ENCODE assay signal across 21 cellular contexts in genomic region chr5:436641-436975, GRCh38.
"Had no signal": no experiment of that assay in that cellular context is flagged by ENCODE, and none has a peak within 500 bp of the region (broad histone marks: within the 10 kb centered on the region; RNA-seq: fewer than 3 reads in every experiment).

No MANE protein-coding gene starts in this region.

- H3K27ac Mint-ChIP-seq: activated CD4-positive, alpha-beta memory T cell treated with anti-CD3 and anti-CD28 coated beads, Interleukin-2, amount 10 ng/mL, durations not matched to agents 7 days and 5 days; activated CD8-positive, alpha-beta memory T cell treated with anti-CD3 and anti-CD28 coated beads, Interleukin-2, amount 10 ng/mL, durations not matched to agents 7 days and 5 days; activated naive CD4-positive, alpha-beta T cell treated with anti-CD3 and anti-CD28 coated beads, Interleukin-2, amount 10 ng/mL, durations not matched to agents 7 days and 5 days; activated naive CD8-positive, alpha-beta T cell treated with anti-CD3 and anti-CD28 coated beads, Interleukin-2, amount 50 U/mL, for 24 hours; activated T-helper 2 cell treated with anti-CD3 and anti-CD28 coated beads, Interferon-gamma antibody, Interleukin-2, Interleukin-4, amounts not matched to agents 10 μg/mL and 5 μg/mL and 100 μg/mL, durations not matched to agents 14 hours and 24 hours and 36 hours; natural killer cell treated with Interleukin-12 subunit alpha and Interleukin-12 subunit beta and Interleukin-15 and Interleukin-18, amount 100 ng/mL, for 72 hours; progenitor cell of endocrine pancreas; T-helper 1 cell treated with Interleukin-12 subunit alpha and Interleukin-12 subunit beta and Interleukin-4 antibody, amounts not matched to agents 30 μg/mL and 1 μg/mL, for 36 hours had no signal

- ATAC-seq: activated CD8-positive, alpha-beta memory T cell treated with anti-CD3 and anti-CD28 coated beads, Interleukin-2, amount 10 ng/mL, durations not matched to agents 7 days and 5 days; activated naive CD8-positive, alpha-beta T cell treated with anti-CD3 and anti-CD28 coated beads, Interleukin-2, amount 50 U/mL, for 24 hours; natural killer cell treated with Interleukin-12 subunit alpha and Interleukin-12 subunit beta and Interleukin-15 and Interleukin-18, amount 100 ng/mL, for 72 hours had no signal

- H3K9me3 Mint-ChIP-seq: activated CD4-positive, alpha-beta memory T cell treated with anti-CD3 and anti-CD28 coated beads, Interleukin-2, amount 10 ng/mL, durations not matched to agents 7 days and 5 days; activated naive CD4-positive, alpha-beta T cell treated with anti-CD3 and anti-CD28 coated beads, Interleukin-2, amount 10 ng/mL, durations not matched to agents 7 days and 5 days; activated naive CD8-positive, alpha-beta T cell treated with anti-CD3 and anti-CD28 coated beads, Interleukin-2, amount 50 U/mL, for 24 hours; activated T-helper 2 cell treated with anti-CD3 and anti-CD28 coated beads, Interferon-gamma antibody, Interleukin-2, Interleukin-4, amounts not matched to agents 10 μg/mL and 5 μg/mL and 100 μg/mL, durations not matched to agents 14 hours and 24 hours and 36 hours; brain; mesothelial cell of epicardium; natural killer cell treated with Interleukin-12 subunit alpha and Interleukin-12 subunit beta and Interleukin-15 and Interleukin-18, amount 100 ng/mL, for 72 hours; T-helper 1 cell treated with Interleukin-12 subunit alpha and Interleukin-12 subunit beta and Interleukin-4 antibody, amounts not matched to agents 30 μg/mL and 1 μg/mL, for 36 hours had no signal

- H3K4me3 ChIP-seq: coronary artery, lung, skin epidermis, stomach had no signal

- FAIRE-seq: endometrium had no signal

- H3K9me3 ChIP-seq: stomach had no signal

- H3K4me1 Mint-ChIP-seq: mesothelial cell of epicardium had no signal

- DNase-seq: activated CD4-positive, alpha-beta memory T cell treated with anti-CD3 and anti-CD28 coated beads, Interleukin-2, amount 10 ng/mL, durations not matched to agents 7 days and 5 days; activated CD4-positive, alpha-beta T cell treated with anti-CD3 and anti-CD28 coated beads for 4 hours; activated CD8-positive, alpha-beta memory T cell treated with anti-CD3 and anti-CD28 coated beads, Interleukin-2, amount 10 ng/mL, durations not matched to agents 7 days and 5 days; activated naive CD4-positive, alpha-beta T cell treated with anti-CD3 and anti-CD28 coated beads, Interleukin-2, amount 10 ng/mL, durations not matched to agents 7 days and 5 days; activated naive CD8-positive, alpha-beta T cell treated with anti-CD3 and anti-CD28 coated beads, Interleukin-2, amount 50 U/mL, for 24 hours; anterior cingulate cortex; erythroblast; hippocampal formation; nucleus accumbens; right cardiac atrium; stomach had no signal

- H3K4me3 Mint-ChIP-seq: activated CD4-positive, alpha-beta memory T cell treated with anti-CD3 and anti-CD28 coated beads, Interleukin-2, amount 10 ng/mL, durations not matched to agents 7 days and 5 days; activated CD8-positive, alpha-beta memory T cell treated with anti-CD3 and anti-CD28 coated beads, Interleukin-2, amount 10 ng/mL, durations not matched to agents 7 days and 5 days; activated naive CD4-positive, alpha-beta T cell treated with anti-CD3 and anti-CD28 coated beads, Interleukin-2, amount 10 ng/mL, durations not matched to agents 7 days and 5 days; activated naive CD8-positive, alpha-beta T cell treated with anti-CD3 and anti-CD28 coated beads, Interleukin-2, amount 50 U/mL, for 24 hours; brain; mesothelial cell of epicardium; natural killer cell treated with Interleukin-12 subunit alpha and Interleukin-12 subunit beta and Interleukin-15 and Interleukin-18, amount 100 ng/mL, for 72 hours; T-helper 1 cell treated with Interleukin-12 subunit alpha and Interleukin-12 subunit beta and Interleukin-4 antibody, amounts not matched to agents 30 μg/mL and 1 μg/mL, for 36 hours had no signal

- H3K27me3 Mint-ChIP-seq: activated CD4-positive, alpha-beta memory T cell treated with anti-CD3 and anti-CD28 coated beads, Interleukin-2, amount 10 ng/mL, durations not matched to agents 7 days and 5 days; activated CD8-positive, alpha-beta memory T cell treated with anti-CD3 and anti-CD28 coated beads, Interleukin-2, amount 10 ng/mL, durations not matched to agents 7 days and 5 days; activated naive CD4-positive, alpha-beta T cell treated with anti-CD3 and anti-CD28 coated beads, Interleukin-2, amount 10 ng/mL, durations not matched to agents 7 days and 5 days; activated naive CD8-positive, alpha-beta T cell treated with anti-CD3 and anti-CD28 coated beads, Interleukin-2, amount 50 U/mL, for 24 hours; natural killer cell treated with Interleukin-12 subunit alpha and Interleukin-12 subunit beta and Interleukin-15 and Interleukin-18, amount 100 ng/mL, for 72 hours had no signal

- H3K27ac ChIP-seq: coronary artery, skin epidermis, stomach had no signal

- H3K36me3 ChIP-seq: stomach had no signal

- H3K36me3 Mint-ChIP-seq: activated naive CD4-positive, alpha-beta T cell treated with anti-CD3 and anti-CD28 coated beads, Interleukin-2, amount 10 ng/mL, durations not matched to agents 7 days and 5 days; brain; mesothelial cell of epicardium; natural killer cell treated with Interleukin-12 subunit alpha and Interleukin-12 subunit beta and Interleukin-15 and Interleukin-18, amount 100 ng/mL, for 72 hours had no signal
